ENCODE assay signal across 1 cellular context in genomic region chr1:29961676-29962059, GRCh38.
TF ChIP-seq lines count a peak whose summit lies in the region.

No MANE protein-coding gene starts in this region.

TF ChIP-seq in H1, 55 proteins besides CTCF, POLR2A, EP300 and RAD21:
- peak; percentile 66; the same call in 1 of the 2 replicates for TF ChIP-seq KDM1A (IDR thresholded peaks at IDR 0.05; ENCODE audit: borderline replicate concordance, low read length)
- no peak for TF ChIP-seq RFX5 (IDR thresholded peaks at IDR 0.05; ENCODE audit: borderline replicate concordance, low read depth, low read length)
